ENCODE assay signal across 12 cellular contexts in the genomic region with DNA sequence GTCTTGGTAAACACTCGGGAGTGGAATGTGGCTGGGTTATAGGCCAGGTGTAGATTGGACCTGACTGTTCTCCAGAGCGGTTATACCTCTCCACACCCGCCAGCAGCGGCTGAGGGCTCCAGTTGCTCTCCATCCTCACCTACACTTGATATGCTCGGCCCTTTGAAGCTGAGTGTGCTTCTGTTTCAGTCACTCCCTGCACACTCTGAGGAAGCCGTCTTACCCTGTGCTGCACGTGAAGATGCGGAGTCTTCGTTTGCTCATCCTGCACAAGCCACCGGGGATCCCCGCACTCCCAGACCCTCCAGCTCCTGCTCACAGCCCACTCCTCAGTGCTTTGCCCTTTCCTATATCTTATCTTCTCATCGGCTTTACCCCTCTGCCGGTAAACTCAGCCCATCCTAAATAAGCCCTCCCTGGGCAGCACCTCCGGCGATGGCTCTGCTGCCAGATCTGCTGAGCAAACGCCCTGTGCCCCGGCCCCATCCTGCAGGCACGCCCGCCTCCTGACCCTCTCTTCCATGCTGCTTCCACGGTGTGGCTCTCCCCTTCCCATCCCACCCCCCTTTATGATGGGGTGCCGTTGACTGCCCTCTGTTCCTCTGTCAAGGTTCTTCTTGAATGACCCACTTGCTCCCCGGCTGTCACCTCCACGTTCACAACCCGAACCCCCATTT. TPM values are rescaled to one million over a fixed set of nuclear protein-coding genes. Genes with fewer than 3 reads are reported as not detected.
DNase-seq lines count a peak whose midpoint lies in the region; ATAC-seq and FAIRE-seq lines count a peak whose summit lies in the region.
"Had no signal": no experiment of that assay in that cellular context is flagged by ENCODE, and none has a peak within 500 bp of the region (broad histone marks: within the 10 kb centered on the region; RNA-seq: fewer than 3 reads in every experiment).

No MANE protein-coding gene starts in this region.

- FAIRE-seq in frontal cortex (lab: Jason Lieb, UNC) = no peak
- FAIRE-seq: GM12892 had no signal

- ATAC-seq in left cardiac atrium (no peak), GM21360 (IDR thresholded peaks at IDR 0.05; ENCODE audit: unreplicated experiment) (no peak)
- ATAC-seq: gastroesophageal sphincter had no signal

- intact Hi-C loops in cardiac septum (cut with DNase I) (no loop called here), left cardiac atrium (cut with DNase I) (no loop called here)

- DNase-seq in cardiac septum (ENCODE audit: low spot score) (peak; percentile 65), left cardiac atrium (no peak), NCI-H2029 (lab: John Stamatoyannopoulos, UW) (peak; percentile 31), left kidney (ENCODE audit: low read depth, low spot score) (peak; percentile 39), frontal cortex (ENCODE audit: low spot score in 2 of 2) (no peak), anterior cingulate cortex (lab: John Stamatoyannopoulos, UW) (no peak)
- DNase-seq: activated naive CD4-positive, alpha-beta T cell treated with anti-CD3 and anti-CD28 coated beads, Interleukin-2, amount 10 ng/mL, durations not matched to agents 7 days and 5 days; left ventricle myocardium inferior; stimulated activated CD4-positive, alpha-beta T cell treated with anti-CD3 and anti-CD28 coated beads, Interleukin-4, amount 100 ng/mL, for 24 hours had no signal

RNA-seq across cellular contexts. Expression of gene ODC1, which starts 47.3 kb away (rescaled TPM):
- total RNA-seq in cardiac septum (58.0 TPM), left cardiac atrium (10 to 100 TPM; 26.7 to 40.5 TPM), frontal cortex (143 TPM)

Comparison
In these comparisons a context has a peak if more than half of its experiments do, and no peak if none do; other contexts are left out.
1. DNase-seq: peak in cardiac septum (single experiment), NCI-H2029 (single experiment) and left kidney (single experiment); none in left cardiac atrium (single experiment), frontal cortex (0 of 2) and anterior cingulate cortex (0 of 58).